Comparison of ENCODE assay signal across 18 cellular contexts in genomic region chr2:239159476-239159911, GRCh38.
DNase-seq lines count a peak whose midpoint lies in the region; ATAC-seq and TF ChIP-seq lines count a peak whose summit lies in the region.
"Had no signal": no experiment of that assay in that cellular context is flagged by ENCODE, and none has a peak within 500 bp of the region (broad histone marks: within the 10 kb centered on the region; RNA-seq: fewer than 3 reads in every experiment).

No MANE protein-coding gene starts in this region.

- H3K27me3 ChIP-seq in adrenal gland: no peaks in the 10 kb centered on the region

- WGBS in adrenal gland, 4 donors: 96 to 100% (median 98%) methylated on average over 9 of the region's 9 CpGs

- intact Hi-C loops in adrenal gland (cut with DNase I): no loop called here

- peaks cover 0 to 30% of the 10 kb centered on the region in 2 donors for H3K36me3 ChIP-seq in adrenal gland (replicated peaks in 1 of 2)

- ATAC-seq in activated naive CD8-positive, alpha-beta T cell treated with anti-CD3 and anti-CD28 coated beads, Interleukin-2, amount 50 U/mL, for 24 hours: no peak
- ATAC-seq in natural killer cell treated with Interleukin-12 subunit alpha and Interleukin-12 subunit beta and Interleukin-15 and Interleukin-18, amount 100 ng/mL, for 72 hours: peak in 1 of 2 donors; percentile 13
- ATAC-seq: T-helper 17 cell had no signal

- no peaks in the 10 kb centered on the region for H3K4me1 ChIP-seq in adrenal gland (replicated peaks in 1 of 2)

- no peaks in the 10 kb centered on the region for H3K9me3 Mint-ChIP-seq in activated naive CD8-positive, alpha-beta T cell (ENCODE audit: low read depth)
- H3K9me3 Mint-ChIP-seq in activated naive CD8-positive, alpha-beta T cell treated with anti-CD3 and anti-CD28 coated beads, Interleukin-2, amount 50 U/mL, for 24 hours: no peaks in the 10 kb centered on the region
- peaks cover 3% of the 10 kb centered on the region for H3K9me3 Mint-ChIP-seq in natural killer cell treated with Interleukin-12 subunit alpha and Interleukin-12 subunit beta and Interleukin-15 and Interleukin-18, amount 100 ng/mL, for 72 hours
- H3K9me3 Mint-ChIP-seq in type B pancreatic cell: no peaks in the 10 kb centered on the region
- H3K9me3 Mint-ChIP-seq: activated B cell treated with CpG ODN at 0.5 μM for 24 hours; stimulated activated naive CD8-positive, alpha-beta T cell treated with anti-CD3 and anti-CD28 coated beads, Interleukin-15, Interleukin-2, amounts not matched to agents 100 ng/mL and 50 ng/mL, for 24 hours had no signal

- no peak overlapping the region for H3K4me3 Mint-ChIP-seq in activated naive CD8-positive, alpha-beta T cell
- no peak overlapping the region for H3K4me3 Mint-ChIP-seq in activated naive CD8-positive, alpha-beta T cell treated with anti-CD3 and anti-CD28 coated beads, Interleukin-2, amount 50 U/mL, for 24 hours
- no peak overlapping the region for H3K4me3 Mint-ChIP-seq in natural killer cell treated with Interleukin-12 subunit alpha and Interleukin-12 subunit beta and Interleukin-15 and Interleukin-18, amount 100 ng/mL, for 72 hours
- no peak overlapping the region for H3K4me3 Mint-ChIP-seq in type B pancreatic cell
- H3K4me3 Mint-ChIP-seq: activated B cell treated with CpG ODN at 0.5 μM for 24 hours; stimulated activated naive CD8-positive, alpha-beta T cell treated with anti-CD3 and anti-CD28 coated beads, Interleukin-15, Interleukin-2, amounts not matched to agents 100 ng/mL and 50 ng/mL, for 24 hours; T-helper 17 cell had no signal

- DNase-seq in activated naive CD8-positive, alpha-beta T cell treated with anti-CD3 and anti-CD28 coated beads, Interleukin-2, amount 50 U/mL, for 24 hours: no peak
- DNase-seq in adrenal gland: peak in 5 of 7 donors; percentile 6 to 45 (median 13)
- DNase-seq in natural killer cell treated with Interleukin-12 subunit alpha and Interleukin-12 subunit beta and Interleukin-15 and Interleukin-18, amount 100 ng/mL, for 72 hours (ENCODE audit: low spot score): no peak
- DNase-seq in type B pancreatic cell (ENCODE audit: extremely low spot score, unreplicated experiment): peak; percentile 56
- no peak for DNase-seq in NCI-H1417 treated with DMSO at 0.1 percent for 48 hours (lab: John Stamatoyannopoulos, UW)
- no peak for DNase-seq in OCI-M1 (lab: John Stamatoyannopoulos, UW)
- DNase-seq in NCI-H1048 (lab: John Stamatoyannopoulos, UW): no peak
- DNase-seq: activated B cell treated with CpG ODN at 0.5 μM for 24 hours; amygdala; GDM1; GOT3; NCI-H1105 treated with DMSO at 0.1 percent for 48 hours; NCI-H2227 treated with DMSO at 0.1 percent for 48 hours; NK-92 treated with Interleukin-12 subunit alpha and Interleukin-12 subunit beta, amount 100 ng/mL, for 24 hours had no signal

- H3K4me1 Mint-ChIP-seq in activated naive CD8-positive, alpha-beta T cell (ENCODE audit: low read depth): peaks cover 11% of the 10 kb centered on the region
- peaks cover 8% of the 10 kb centered on the region for H3K4me1 Mint-ChIP-seq in activated naive CD8-positive, alpha-beta T cell treated with anti-CD3 and anti-CD28 coated beads, Interleukin-2, amount 50 U/mL, for 24 hours
- H3K4me1 Mint-ChIP-seq in natural killer cell treated with Interleukin-12 subunit alpha and Interleukin-12 subunit beta and Interleukin-15 and Interleukin-18, amount 100 ng/mL, for 72 hours (ENCODE audit: low read depth in 2 of 2): peaks cover 18 to 35% of the 10 kb centered on the region in 2 donors
- H3K4me1 Mint-ChIP-seq in type B pancreatic cell (ENCODE audit: unreplicated experiment): peaks cover 18% of the 10 kb centered on the region
- H3K4me1 Mint-ChIP-seq: activated B cell treated with CpG ODN at 0.5 μM for 24 hours had no signal

- H3K27ac Mint-ChIP-seq in activated naive CD8-positive, alpha-beta T cell: peak overlapping the region; percentile 34
- no peak overlapping the region for H3K27ac Mint-ChIP-seq in activated naive CD8-positive, alpha-beta T cell treated with anti-CD3 and anti-CD28 coated beads, Interleukin-2, amount 50 U/mL, for 24 hours
- peak overlapping the region; percentile 19 to 68 for H3K27ac Mint-ChIP-seq in natural killer cell treated with Interleukin-12 subunit alpha and Interleukin-12 subunit beta and Interleukin-15 and Interleukin-18, amount 100 ng/mL, for 72 hours
- H3K27ac Mint-ChIP-seq in type B pancreatic cell: no peak overlapping the region
- H3K27ac Mint-ChIP-seq: activated B cell treated with CpG ODN at 0.5 μM for 24 hours; progenitor cell of endocrine pancreas; stimulated activated naive CD8-positive, alpha-beta T cell treated with anti-CD3 and anti-CD28 coated beads, Interleukin-15, Interleukin-2, amounts not matched to agents 100 ng/mL and 50 ng/mL, for 24 hours; T-helper 17 cell had no signal

- no peak overlapping the region for H3K4me3 ChIP-seq in adrenal gland

- H3K27ac ChIP-seq in adrenal gland: no peak overlapping the region

- H3K27me3 Mint-ChIP-seq in activated naive CD8-positive, alpha-beta T cell: no peaks in the 10 kb centered on the region
- no peaks in the 10 kb centered on the region for H3K27me3 Mint-ChIP-seq in activated naive CD8-positive, alpha-beta T cell treated with anti-CD3 and anti-CD28 coated beads, Interleukin-2, amount 50 U/mL, for 24 hours
- H3K27me3 Mint-ChIP-seq in natural killer cell treated with Interleukin-12 subunit alpha and Interleukin-12 subunit beta and Interleukin-15 and Interleukin-18, amount 100 ng/mL, for 72 hours: no peaks in the 10 kb centered on the region
- H3K27me3 Mint-ChIP-seq in type B pancreatic cell: no peaks in the 10 kb centered on the region
- H3K27me3 Mint-ChIP-seq: activated B cell treated with CpG ODN at 0.5 μM for 24 hours; progenitor cell of endocrine pancreas; stimulated activated naive CD8-positive, alpha-beta T cell treated with anti-CD3 and anti-CD28 coated beads, Interleukin-15, Interleukin-2, amounts not matched to agents 100 ng/mL and 50 ng/mL, for 24 hours; T-helper 17 cell had no signal

- TF ChIP-seq CTCF in adrenal gland (IDR thresholded peaks at IDR 0.05): no peak
- TF ChIP-seq CTCF in type B pancreatic cell (conservative IDR thresholded peaks at IDR 0.05): no peak

- H3K9me3 ChIP-seq in adrenal gland (replicated peaks in 1 of 3): no peaks in the 10 kb centered on the region

- H3K36me3 Mint-ChIP-seq in activated naive CD8-positive, alpha-beta T cell: peaks cover 6% of the 10 kb centered on the region
- H3K36me3 Mint-ChIP-seq in activated naive CD8-positive, alpha-beta T cell treated with anti-CD3 and anti-CD28 coated beads, Interleukin-2, amount 50 U/mL, for 24 hours (ENCODE audit: low read depth): peaks cover 26% of the 10 kb centered on the region
- H3K36me3 Mint-ChIP-seq in natural killer cell treated with Interleukin-12 subunit alpha and Interleukin-12 subunit beta and Interleukin-15 and Interleukin-18, amount 100 ng/mL, for 72 hours: no peaks in the 10 kb centered on the region
- H3K36me3 Mint-ChIP-seq in type B pancreatic cell: peaks cover 17% of the 10 kb centered on the region

- TF ChIP-seq POLR2A in adrenal gland (IDR thresholded peaks at IDR 0.05): no peak

Comparison
In these comparisons a context has a peak if more than half of its experiments do, and no peak if none do; other contexts are left out.
1. H3K27ac Mint-ChIP-seq: peak in activated naive CD8-positive, alpha-beta T cell (single experiment) and natural killer cell treated with Interleukin-12 subunit alpha and Interleukin-12 subunit beta and Interleukin-15 and Interleukin-18, amount 100 ng/mL, for 72 hours (2 of 2); none in activated naive CD8-positive, alpha-beta T cell treated with anti-CD3 and anti-CD28 coated beads, Interleukin-2, amount 50 U/mL, for 24 hours (single experiment) and type B pancreatic cell (single experiment).
2. DNase-seq: peak in adrenal gland (5 of 7) and type B pancreatic cell (single experiment); none in activated naive CD8-positive, alpha-beta T cell treated with anti-CD3 and anti-CD28 coated beads, Interleukin-2, amount 50 U/mL, for 24 hours (single experiment), natural killer cell treated with Interleukin-12 subunit alpha and Interleukin-12 subunit beta and Interleukin-15 and Interleukin-18, amount 100 ng/mL, for 72 hours (single experiment), NCI-H1417 treated with DMSO at 0.1 percent for 48 hours (single experiment), OCI-M1 (single experiment) and NCI-H1048 (single experiment).